ENCODE assay signal across 8 cellular contexts in genomic region chr3:44712455-44713075, GRCh38. TPM values are rescaled to one million over a fixed set of nuclear protein-coding genes. Genes with fewer than 3 reads are reported as not detected.
DNase-seq lines count a peak whose midpoint lies in the region; ATAC-seq and TF ChIP-seq lines count a peak whose summit lies in the region.

TSS of gene ZNF502 (plus strand) at chr3:44712660. CDS start at chr3:44720262, 7,602 bp downstream.

- H3K9me3 ChIP-seq in mucosa of descending colon, result peaks cover 42% of the 10 kb centered on the region

- ATAC-seq in mucosa of descending colon (peak; percentile 100), HG03571 (IDR thresholded peaks at IDR 0.05; ENCODE audit: unreplicated experiment) (no peak), HG02938 (IDR thresholded peaks at IDR 0.05; ENCODE audit: unreplicated experiment) (no peak)

- DNase-seq in NCI-H526 treated with DMSO at 0.1 percent for 48 hours (lab: John Stamatoyannopoulos, UW) (peak; percentile 71), erythroblast (lab: John Stamatoyannopoulos, UW) (peak; percentile 49 to 70), mucosa of descending colon (peak; percentile 87 to 93 (median 88))
- peak; percentile 63 to 75 for DNase-seq in activated T-cell treated with anti-CD3 and anti-CD28 coated beads, Interleukin-2, amount 50 U/mL, for 48 hours
- peak; percentile 42 to 69 for DNase-seq in stimulated activated CD8-positive, alpha-beta memory T cell treated with anti-CD3 and anti-CD28 coated beads, Interleukin-2, amount 100 ng/mL, for 48 hours (ENCODE audit: low read depth in 2 of 2)

- TF ChIP-seq CTCF in GM12874 (IDR thresholded peaks at IDR 0.05; ENCODE audit: insufficient read depth, low read depth, low read length) (0 out of 2 replicates have a peak, but pooled peaks have one; percentile 6), mucosa of descending colon (IDR thresholded peaks at IDR 0.05) (no peak)

- no peaks in the 10 kb centered on the region for H3K4me1 ChIP-seq in mucosa of descending colon (ENCODE audit: low read depth)

- intact Hi-C loops in mucosa of descending colon (cut with DNase I, micrococcal nuclease), result no loop called here

- peak within 1 kb of the TSS; percentile 42 for H3K4me3 ChIP-seq in mucosa of descending colon

- TF ChIP-seq POLR2A in erythroblast (IDR thresholded peaks at IDR 0.05; ENCODE audit: low read length), result no peak

- no peaks in the 10 kb centered on the region for H3K36me3 ChIP-seq in mucosa of descending colon (ENCODE audit: low read depth)

RNA-seq across cellular contexts. Expression of gene ZNF502, which starts in this region (rescaled TPM):
- 1 to 10 TPM; 2.5 to 7.7 (median 3.6) TPM for total RNA-seq in mucosa of descending colon
